Comparison of ENCODE assay signal across 21 cellular contexts in genomic region chr3:79551997-79552396, GRCh38.
DNase-seq lines count a peak whose midpoint lies in the region; ATAC-seq and TF ChIP-seq lines count a peak whose summit lies in the region.
"Had no signal": no experiment of that assay in that cellular context is flagged by ENCODE, and none has a peak within 500 bp of the region (broad histone marks: within the 10 kb centered on the region; RNA-seq: fewer than 3 reads in every experiment).

No MANE protein-coding gene starts in this region.

- no peak overlapping the region for H3K9ac ChIP-seq in OCI-LY3 (ENCODE audit: low read length)
- no peak overlapping the region for H3K9ac ChIP-seq in mesendoderm (ENCODE audit: low read length)

- H4K5ac ChIP-seq in mesendoderm (ENCODE audit: low read length), result no peak overlapping the region

- H4K8ac ChIP-seq in mesendoderm (ENCODE audit: low read depth, low read length), result no peak overlapping the region

- H3K18ac ChIP-seq in mesendoderm (ENCODE audit: low read length), result no peak overlapping the region

- no peak overlapping the region for H3K27ac ChIP-seq in C4-2B
- H3K27ac ChIP-seq in OCI-LY3 (ENCODE audit: low read length), result no peak overlapping the region
- no peak overlapping the region for H3K27ac ChIP-seq in VCaP
- no peak overlapping the region for H3K27ac ChIP-seq in mesendoderm (ENCODE audit: low read depth, low read length)

- H2AFZ ChIP-seq in OCI-LY3 (ENCODE audit: low read depth, low read length), result no peak overlapping the region
- H2AFZ ChIP-seq: GM23338 had no signal

- H3K27me3 ChIP-seq in OCI-LY3 (ENCODE audit: low read depth, low read length) (no peaks in the 10 kb centered on the region), mesendoderm (ENCODE audit: insufficient read depth, low read length, poor library complexity) (no peaks in the 10 kb centered on the region)

- H3K9me3 ChIP-seq in OCI-LY3 (ENCODE audit: insufficient read depth, low read length), result no peaks in the 10 kb centered on the region

- H3K36me3 ChIP-seq in OCI-LY3 (replicated peaks; ENCODE audit: low read depth, low read length) (no peaks in the 10 kb centered on the region), mesendoderm (ENCODE audit: control insufficient read depth, insufficient read depth, low read length) (no peaks in the 10 kb centered on the region)

- H3K79me1 ChIP-seq in mesendoderm (ENCODE audit: low read length), result no peaks in the 10 kb centered on the region

- H3K23ac ChIP-seq in mesendoderm (ENCODE audit: low read length), result no peak overlapping the region

- H2BK15ac ChIP-seq in mesendoderm (replicated peaks; ENCODE audit: low read depth), result no peak overlapping the region

- no peak overlapping the region for H2BK120ac ChIP-seq in mesendoderm (ENCODE audit: low read depth, low read length)

- no peak overlapping the region for H3K4ac ChIP-seq in mesendoderm (ENCODE audit: low read depth, low read length)

- no peak overlapping the region for H3K4me2 ChIP-seq in OCI-LY3 (ENCODE audit: low read length)
- no peak overlapping the region for H3K4me2 ChIP-seq in mesendoderm (ENCODE audit: low read length)
- H3K4me2 ChIP-seq: GM23338 had no signal

- no CpG with 5 or more reads among the region's 4 CpGs for WGBS in mesendoderm (ENCODE audit: extremely low coverage, insufficient coverage, low lambda C conversion rate)

- H3K4me1 ChIP-seq in OCI-LY3 (ENCODE audit: low read length) (no peaks in the 10 kb centered on the region), mesendoderm (ENCODE audit: control insufficient read depth, low read depth, low read length) (no peaks in the 10 kb centered on the region)

- TF ChIP-seq CTCF in C4-2B (conservative IDR thresholded peaks at IDR 0.05), result peak; percentile 17
- TF ChIP-seq CTCF in LNCAP (IDR thresholded peaks at IDR 0.05), result peak; percentile 40; the same call in 1 of the 2 replicates
- peak; percentile 32 for TF ChIP-seq CTCF in OCI-LY3 (IDR thresholded peaks at IDR 0.05; ENCODE audit: low read depth, low read length)
- peak; percentile 50; the same call in 1 of the 2 replicates for TF ChIP-seq CTCF in VCaP (conservative IDR thresholded peaks at IDR 0.05)

- H3K79me2 ChIP-seq in OCI-LY3 (ENCODE audit: low read length) (no peaks in the 10 kb centered on the region), mesendoderm (ENCODE audit: control insufficient read depth, insufficient read depth, low read length) (no peaks in the 10 kb centered on the region)

- ATAC-seq in GM19455 (IDR thresholded peaks at IDR 0.05; ENCODE audit: unreplicated experiment), result no peak
- ATAC-seq: GM23338 had no signal

- no peak overlapping the region for H2BK5ac ChIP-seq in mesendoderm (ENCODE audit: low read length)

- no peak overlapping the region for H2AK5ac ChIP-seq in mesendoderm (ENCODE audit: low read length)

- no peak overlapping the region for H3K56ac ChIP-seq in mesendoderm (ENCODE audit: low read length)

- H4K20me1 ChIP-seq in OCI-LY3 (ENCODE audit: insufficient read depth, low read length), result no peaks in the 10 kb centered on the region

- no peak for DNase-seq in mesendoderm
- DNase-seq in activated T-cell treated with anti-CD3 and anti-CD28 coated beads for 4 hours, result no peak
- DNase-seq: CD4-positive, CD25-positive, alpha-beta regulatory T cell; H9; HFFc6; KBM-7; NCI-H1105 treated with DMSO at 0.1 percent for 48 hours; NCI-H146; NCI-H1930; NCI-H2107; NCI-H446; NCI-H524 treated with DMSO at 0.1 percent for 48 hours; NCI-H774; SIG-M5; T-helper 1 cell had no signal

- H3K4me3 ChIP-seq in OCI-LY3 (ENCODE audit: low read length) (no peak overlapping the region), mesendoderm (ENCODE audit: low read length) (no peak overlapping the region)
- H3K4me3 ChIP-seq: GM23338 had no signal
